In the genomic region with DNA sequence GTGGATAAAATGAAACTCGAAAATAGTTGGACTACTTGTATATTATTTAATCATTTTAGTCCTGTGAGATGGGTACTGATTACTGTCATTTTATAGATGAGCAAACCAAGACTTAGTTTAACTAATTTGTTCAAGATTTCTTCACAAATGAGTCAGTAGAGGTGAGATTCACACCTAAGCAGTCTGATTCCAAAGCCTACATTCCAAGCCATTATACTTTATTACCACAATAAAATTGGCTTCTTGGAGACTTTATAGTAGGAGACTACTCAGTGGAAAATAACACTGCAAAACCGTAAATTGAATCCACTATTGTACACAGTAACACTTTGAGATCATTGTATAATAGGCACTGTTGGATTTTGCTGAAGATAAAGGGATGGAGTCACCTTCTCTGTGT, we compare ENCODE assay signal across 12 cellular contexts. TPM values are rescaled to one million over a fixed set of nuclear protein-coding genes. Genes with fewer than 3 reads are reported as not detected.
DNase-seq lines count a peak whose midpoint lies in the region; ATAC-seq and TF ChIP-seq lines count a peak whose summit lies in the region.
"Had no signal": no experiment of that assay in that cellular context is flagged by ENCODE, and none has a peak within 500 bp of the region (broad histone marks: within the 10 kb centered on the region; RNA-seq: fewer than 3 reads in every experiment).

No MANE protein-coding gene starts in this region.

- peak overlapping the region; percentile 95 for H3K4me3 Mint-ChIP-seq in CD4-positive, alpha-beta T cell
- H3K4me3 Mint-ChIP-seq in activated naive CD8-positive, alpha-beta T cell = peak overlapping the region; percentile 96
- peak overlapping the region; percentile 96 for H3K4me3 Mint-ChIP-seq in nephron progenitor cell

- ATAC-seq in CD4-positive, alpha-beta T cell (ENCODE audit: poor library complexity) = no peak
- no peak for ATAC-seq in HG03135 (IDR thresholded peaks at IDR 0.05; ENCODE audit: unreplicated experiment)
- ATAC-seq: pancreas had no signal

- TF ChIP-seq CTCF in CD4-positive, alpha-beta T cell (IDR thresholded peaks at IDR 0.05) = no peak
- no peak for TF ChIP-seq CTCF in HEK293 (tag by site-specific recombination; IDR thresholded peaks at IDR 0.05)
- TF ChIP-seq CTCF in nephron progenitor cell (IDR thresholded peaks at IDR 0.05) = no peak

- intact Hi-C loops in CD4-positive, alpha-beta T cell (cut with DNase I, micrococcal nuclease) = loop anchor here in 1 of 2 experiments (5.0 kb wide), 1 partner anchor 37 kb away; no protein-coding TSS in a partner anchor

- DNase-seq in CD4-positive, alpha-beta T cell = no peak
- DNase-seq in nephron progenitor cell (no peak), cerebellum (ENCODE audit: low spot score) (no peak), NCI-H1436 treated with DMSO at 0.1 percent for 48 hours (lab: John Stamatoyannopoulos, UW) (no peak)
- DNase-seq: cerebellar nuclear complex; MG63; NCI-H1930; pancreas; stimulated activated CD4-positive, alpha-beta T cell treated with anti-CD3 and anti-CD28 coated beads, Interleukin-12 subunit alpha, Interleukin-12 subunit beta, amount 100 ng/mL, for 4 hours had no signal

- H3K27me3 ChIP-seq in CD4-positive, alpha-beta T cell (ENCODE audit: control insufficient read depth, insufficient read depth, low read length) = no peaks in the 10 kb centered on the region
- H3K27me3 ChIP-seq: MG63, pancreas had no signal

- H3K27ac Mint-ChIP-seq in CD4-positive, alpha-beta T cell = peak overlapping the region; percentile 87
- peak overlapping the region; percentile 43 for H3K27ac Mint-ChIP-seq in activated naive CD8-positive, alpha-beta T cell
- H3K27ac Mint-ChIP-seq in nephron progenitor cell = no peak overlapping the region

- CTCF ChIA-PET in CD4-positive, alpha-beta T cell (lab: Charles Lee) = interaction anchor here (1.5 kb wide), 1 partner anchor 41 kb away, joined by 4 read pairs; no protein-coding TSS in a partner anchor
- CTCF ChIA-PET in HEK293 (lab: Yijun Ruan, JAX) = no interaction called here

- no peak overlapping the region for H3K4me3 ChIP-seq in HEK293 (ENCODE audit: low read depth, low read length)

- POLR2A ChIA-PET in CD4-positive, alpha-beta T cell (lab: Charles Lee) = no interaction called here
- POLR2A ChIA-PET in HEK293 (lab: Yijun Ruan, JAX) = no interaction called here

- H3K36me3 ChIP-seq in HEK293 (ENCODE audit: control insufficient read depth in 2 of 2, insufficient read depth in 1 of 2, low read length in 2 of 2) = no peaks in the 10 kb centered on the region; a peak in 1 of 3 replicates
- H3K36me3 ChIP-seq: pancreas had no signal

- H3K4me1 ChIP-seq in HEK293 (ENCODE audit: control insufficient read depth, insufficient read depth, low read length) = 0 out of 2 replicates have a peak, but pooled peaks cover 5% of the 10 kb centered on the region

- H3K9me3 Mint-ChIP-seq in CD4-positive, alpha-beta T cell = no peaks in the 10 kb centered on the region
- H3K9me3 Mint-ChIP-seq in activated naive CD8-positive, alpha-beta T cell (ENCODE audit: low read depth) = no peaks in the 10 kb centered on the region
- peaks cover 18% of the 10 kb centered on the region for H3K9me3 Mint-ChIP-seq in nephron progenitor cell

- H3K36me3 Mint-ChIP-seq in CD4-positive, alpha-beta T cell (ENCODE audit: low read depth) = peaks cover 28% of the 10 kb centered on the region
- H3K36me3 Mint-ChIP-seq in activated naive CD8-positive, alpha-beta T cell = no peaks in the 10 kb centered on the region
- peaks cover 25% of the 10 kb centered on the region for H3K36me3 Mint-ChIP-seq in nephron progenitor cell (ENCODE audit: low read depth)

- no peaks in the 10 kb centered on the region for H3K27me3 Mint-ChIP-seq in CD4-positive, alpha-beta T cell
- H3K27me3 Mint-ChIP-seq in activated naive CD8-positive, alpha-beta T cell = no peaks in the 10 kb centered on the region
- no peaks in the 10 kb centered on the region for H3K27me3 Mint-ChIP-seq in nephron progenitor cell (ENCODE audit: low read depth, poor library complexity)

- H3K4me1 Mint-ChIP-seq in CD4-positive, alpha-beta T cell (ENCODE audit: low read depth) = peaks cover 92% of the 10 kb centered on the region
- H3K4me1 Mint-ChIP-seq in activated naive CD8-positive, alpha-beta T cell (ENCODE audit: low read depth) = peaks cover 81% of the 10 kb centered on the region
- H3K4me1 Mint-ChIP-seq in nephron progenitor cell = peaks cover 30% of the 10 kb centered on the region

- H3K27ac ChIP-seq in CD4-positive, alpha-beta T cell (ENCODE audit: low read depth, low read length) = no peak overlapping the region
- no peak overlapping the region for H3K27ac ChIP-seq in HEK293 (ENCODE audit: extremely low read depth, low read depth, low read length)

- no peaks in the 10 kb centered on the region for H3K9me3 ChIP-seq in CD4-positive, alpha-beta T cell (ENCODE audit: control insufficient read depth, low read length)
- no peaks in the 10 kb centered on the region for H3K9me3 ChIP-seq in HEK293 (ENCODE audit: control insufficient read depth, insufficient read depth, low read depth, low read length)
- H3K9me3 ChIP-seq: pancreas had no signal

TF ChIP-seq in HEK293, 187 proteins besides CTCF, POLR2A, EP300 and RAD21:
- no peak for TF ChIP-seq ZNF169 (tag by site-specific recombination; IDR thresholded peaks at IDR 0.05)
- TF ChIP-seq, protein P1, sequence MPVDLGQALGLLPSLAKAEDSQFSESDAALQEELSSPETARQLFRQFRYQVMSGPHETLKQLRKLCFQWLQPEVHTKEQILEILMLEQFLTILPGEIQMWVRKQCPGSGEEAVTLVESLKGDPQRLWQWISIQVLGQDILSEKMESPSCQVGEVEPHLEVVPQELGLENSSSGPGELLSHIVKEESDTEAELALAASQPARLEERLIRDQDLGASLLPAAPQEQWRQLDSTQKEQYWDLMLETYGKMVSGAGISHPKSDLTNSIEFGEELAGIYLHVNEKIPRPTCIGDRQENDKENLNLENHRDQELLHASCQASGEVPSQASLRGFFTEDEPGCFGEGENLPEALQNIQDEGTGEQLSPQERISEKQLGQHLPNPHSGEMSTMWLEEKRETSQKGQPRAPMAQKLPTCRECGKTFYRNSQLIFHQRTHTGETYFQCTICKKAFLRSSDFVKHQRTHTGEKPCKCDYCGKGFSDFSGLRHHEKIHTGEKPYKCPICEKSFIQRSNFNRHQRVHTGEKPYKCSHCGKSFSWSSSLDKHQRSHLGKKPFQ (tag by site-specific recombination; IDR thresholded peaks at IDR 0.05) = peak; percentile 59
TF ChIP-seq in HEK293: peak in this region for 1.

RNA-seq across cellular contexts. Expression of a gene that starts 2.2 kb away (rescaled TPM):
- 10 to 100 TPM; 22.6 to 23.5 TPM for total RNA-seq in CD4-positive, alpha-beta T cell
- total RNA-seq in cerebellum = 35.1 TPM

RNA-seq across cellular contexts. Expression of a gene that starts 2.5 kb away (rescaled TPM):
- total RNA-seq in CD4-positive, alpha-beta T cell = 1 to 10 TPM; 1.2 to 2.4 TPM
- 9.6 TPM for total RNA-seq in cerebellum
